In the genomic region with DNA sequence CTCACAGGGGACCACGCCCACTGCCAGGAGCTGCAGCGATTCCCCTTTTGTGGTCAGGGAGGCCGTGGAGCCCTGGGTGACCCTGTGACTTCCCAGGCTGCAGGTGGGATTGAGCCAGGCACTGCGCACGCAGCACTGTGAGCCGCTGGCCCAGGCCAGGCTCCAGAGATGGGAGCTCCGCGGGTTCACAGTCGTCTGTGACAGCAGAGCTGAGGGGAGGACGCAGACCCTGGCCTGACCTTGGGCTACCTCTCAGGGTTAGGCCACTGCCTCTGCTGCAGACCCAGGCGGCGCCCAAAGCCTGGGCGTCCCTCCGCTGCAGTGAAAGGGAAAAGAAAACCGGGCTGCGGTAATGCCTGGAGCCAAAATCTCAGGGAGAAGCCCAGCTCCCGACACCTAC, we compare ENCODE assay signal across 16 cellular contexts.
DNase-seq lines count a peak whose midpoint lies in the region; TF ChIP-seq lines count a peak whose summit lies in the region.
"Had no signal": no experiment of that assay in that cellular context is flagged by ENCODE, and none has a peak within 500 bp of the region (broad histone marks: within the 10 kb centered on the region; RNA-seq: fewer than 3 reads in every experiment).

No MANE protein-coding gene starts in this region.

- no peak overlapping the region for H2BK5ac ChIP-seq in H9 (ENCODE audit: insufficient read length, low read length)

- no peaks in the 10 kb centered on the region for H3K79me1 ChIP-seq in H9 (ENCODE audit: insufficient read depth, low read depth, low read length, poor library complexity, severe bottlenecking)

- H4K8ac ChIP-seq in H9 (replicated peaks; ENCODE audit: insufficient read length, low read depth, low read length): no peak overlapping the region

- H3K9me3 Mint-ChIP-seq in H9: no peaks in the 10 kb centered on the region; a peak in 1 of 5 replicates
- no peaks in the 10 kb centered on the region for H3K9me3 Mint-ChIP-seq in Caco-2 (ENCODE audit: unreplicated experiment)
- H3K9me3 Mint-ChIP-seq: activated B cell treated with CpG ODN at 0.5 μM for 24 hours; CD8-positive, alpha-beta memory T cell; nephron; stimulated activated naive CD8-positive, alpha-beta T cell treated with anti-CD3 and anti-CD28 coated beads, Interleukin-15, Interleukin-2, amounts not matched to agents 100 ng/mL and 50 ng/mL, for 24 hours had no signal

- no peak overlapping the region for H3K56ac ChIP-seq in H9 (ENCODE audit: insufficient read length, low read depth, low read length)

- H3K27ac ChIP-seq in H9 (ENCODE audit: insufficient read length, low read depth, low read length) (no peak overlapping the region), angular gyrus (ENCODE audit: low read depth, low read length) (peak overlapping the region; percentile 91), substantia nigra (ENCODE audit: low read depth, low read length, poor library complexity, severe bottlenecking) (peak overlapping the region; percentile 95)
- H3K27ac ChIP-seq: gastroesophageal sphincter, tibial artery had no signal

- H3K9ac ChIP-seq in H9 (ENCODE audit: extremely low read depth, insufficient read length, low read length): no peak overlapping the region

- no peak overlapping the region for H3K23ac ChIP-seq in H9 (ENCODE audit: insufficient read length, low read depth, low read length)

- no peak overlapping the region for H4K91ac ChIP-seq in H9 (ENCODE audit: insufficient read length, low read depth, low read length)

- H3K4me1 Mint-ChIP-seq in H9: peaks cover 2 to 10% of the 10 kb centered on the region in 2 experiments; a peak in 1 of 4 replicates
- no peaks in the 10 kb centered on the region for H3K4me1 Mint-ChIP-seq in Caco-2 (ENCODE audit: low read depth, unreplicated experiment)
- H3K4me1 Mint-ChIP-seq: B cell; CD8-positive, alpha-beta memory T cell; nephron had no signal

- peaks cover 9% of the 10 kb centered on the region for H3K27me3 Mint-ChIP-seq in H9 (ENCODE audit: low read depth)
- peaks cover 13% of the 10 kb centered on the region for H3K27me3 Mint-ChIP-seq in Caco-2 (ENCODE audit: insufficient read depth, unreplicated experiment)

- no peaks in the 10 kb centered on the region for H3K27me3 ChIP-seq in H9 (ENCODE audit: insufficient read depth, low read length)
- no peaks in the 10 kb centered on the region for H3K27me3 ChIP-seq in Caco-2 (replicated peaks; ENCODE audit: control insufficient read depth, insufficient read depth, low read length)

- no peak overlapping the region for H2BK20ac ChIP-seq in H9 (ENCODE audit: low read depth, low read length, poor library complexity, severe bottlenecking)

- H3K9me3 ChIP-seq in H9 (ENCODE audit: control insufficient read depth, low read depth, low read length): no peaks in the 10 kb centered on the region
- H3K9me3 ChIP-seq in Caco-2: no peaks in the 10 kb centered on the region
- H3K9me3 ChIP-seq: gastroesophageal sphincter, tibial artery had no signal

- H3K14ac ChIP-seq in H9 (ENCODE audit: insufficient read depth, low read length): no peak overlapping the region

- H2AK5ac ChIP-seq in H9 (ENCODE audit: insufficient read length, low read length): no peak overlapping the region

- POLR2A ChIA-PET in Caco-2 (lab: Charles Lee): no interaction called here

- H4K20me1 ChIP-seq in H9 (ENCODE audit: control insufficient read depth, insufficient read depth, insufficient read length): no peaks in the 10 kb centered on the region

- DNase-seq in H9 (peak; percentile 40), islet precursor cell (peak; percentile 48), substantia nigra (lab: John Stamatoyannopoulos, UW) (peak in 12 of 49 donors; percentile 10 to 38 (median 30)), DMS153 treated with DMSO at 0.1 percent for 48 hours (lab: John Stamatoyannopoulos, UW; ENCODE audit: unreplicated experiment) (no peak), cerebellar cortex (ENCODE audit: low spot score) (no peak), NCI-H345 treated with DMSO at 0.1 percent for 48 hours (lab: John Stamatoyannopoulos, UW; ENCODE audit: unreplicated experiment) (no peak), Caco-2 (no peak)

- no peak overlapping the region for H2BK15ac ChIP-seq in H9 (ENCODE audit: low read depth, low read length)

- H3K4me1 ChIP-seq in H9 (ENCODE audit: insufficient read depth, low read length) (no peaks in the 10 kb centered on the region), Caco-2 (no peaks in the 10 kb centered on the region)

- no TSS peak for BruUV-seq in Caco-2 (replicated peaks; lab: Mats Ljungman, UMichigan)

- H2BK12ac ChIP-seq in H9 (ENCODE audit: insufficient read length, low read depth, low read length): no peak overlapping the region

- no peaks in the 10 kb centered on the region for H3K79me2 ChIP-seq in H9 (ENCODE audit: insufficient read depth, low read length)

- H3K27ac Mint-ChIP-seq in H9 (no peak overlapping the region), Caco-2 (ENCODE audit: unreplicated experiment) (no peak overlapping the region)
- H3K27ac Mint-ChIP-seq: activated B cell treated with CpG ODN at 0.5 μM for 24 hours; B cell; CD8-positive, alpha-beta memory T cell; nephron; stimulated activated naive CD8-positive, alpha-beta T cell treated with anti-CD3 and anti-CD28 coated beads, Interleukin-15, Interleukin-2, amounts not matched to agents 100 ng/mL and 50 ng/mL, for 24 hours had no signal

- H3K36me3 ChIP-seq in Caco-2 (ENCODE audit: control insufficient read depth, insufficient read depth, low read length): no peaks in the 10 kb centered on the region
- H3K36me3 ChIP-seq: gastroesophageal sphincter, tibial artery had no signal

- H3K36me3 Mint-ChIP-seq in H9 (ENCODE audit: insufficient read depth in 1 of 3, low read depth in 3 of 3) (no peaks in the 10 kb centered on the region), Caco-2 (ENCODE audit: insufficient read depth, unreplicated experiment) (peaks cover 6% of the 10 kb centered on the region)
- H3K36me3 Mint-ChIP-seq: CD8-positive, alpha-beta memory T cell had no signal

- H3K23me2 ChIP-seq in H9 (ENCODE audit: insufficient read length, low read depth, low read length, poor library complexity, severe bottlenecking): no peaks in the 10 kb centered on the region

- no peak overlapping the region for H3T11ph ChIP-seq in H9 (ENCODE audit: low read length)

- no peak overlapping the region for H2BK120ac ChIP-seq in H9 (ENCODE audit: low read depth, low read length, poor library complexity, severe bottlenecking)

- no peak overlapping the region for H3K4ac ChIP-seq in H9 (ENCODE audit: low read depth, low read length)

- H3K4me3 ChIP-seq in Caco-2 (ENCODE audit: low read depth, low read length): no peak overlapping the region
- H3K4me3 ChIP-seq: gastroesophageal sphincter, smooth muscle cell, tibial artery had no signal

- H3K18ac ChIP-seq in H9 (ENCODE audit: insufficient read length, low read depth, low read length): no peak overlapping the region

- H3K4me3 Mint-ChIP-seq in H9: no peak overlapping the region
- H3K4me3 Mint-ChIP-seq in Caco-2 (ENCODE audit: unreplicated experiment): no peak overlapping the region
- H3K4me3 Mint-ChIP-seq: activated B cell treated with CpG ODN at 0.5 μM for 24 hours; B cell; CD8-positive, alpha-beta memory T cell; nephron; stimulated activated naive CD8-positive, alpha-beta T cell treated with anti-CD3 and anti-CD28 coated beads, Interleukin-15, Interleukin-2, amounts not matched to agents 100 ng/mL and 50 ng/mL, for 24 hours had no signal

- no CpG with 5 or more reads among the region's 17 CpGs for WGBS in H9 (ENCODE audit: extremely low coverage, insufficient read length, low lambda C conversion rate)

- CTCF ChIA-PET in Caco-2 (lab: Charles Lee): interaction anchor here (0.6 kb wide), 2 partner anchors 253 to 422 kb away, joined by 3 read pairs; no protein-coding TSS in a partner anchor

- no peak overlapping the region for H3K4me2 ChIP-seq in H9 (ENCODE audit: insufficient read depth, insufficient read length, low read length)
- H3K4me2 ChIP-seq: smooth muscle cell had no signal

- TF ChIP-seq CTCF in H9 (conservative IDR thresholded peaks at IDR 0.05) (no peak), Caco-2 (IDR thresholded peaks at IDR 0.05; ENCODE audit: insufficient read depth in 1 of 2, low read depth in 1 of 2, low read length in 1 of 2, severe bottlenecking in 1 of 2, unreplicated experiment in 1 of 2) (no peak)

- no peak overlapping the region for H2AFZ ChIP-seq in H9 (ENCODE audit: low read length)

- H4K5ac ChIP-seq in H9 (ENCODE audit: insufficient read length, low read depth, low read length): no peak overlapping the region

- intact Hi-C loops in Caco-2 (cut with micrococcal nuclease; ENCODE audit: unreplicated experiment): loop anchor here (1.0 to 2.0 kb wide), 3 partner anchors 136 to 515 kb away; no protein-coding TSS in a partner anchor

Comparison
In these comparisons a context has a peak if more than half of its experiments do, and no peak if none do; other contexts are left out.
1. DNase-seq: peak in H9 (single experiment) and islet precursor cell (single experiment); none in DMS153 treated with DMSO at 0.1 percent for 48 hours (single experiment), cerebellar cortex (single experiment), NCI-H345 treated with DMSO at 0.1 percent for 48 hours (single experiment) and Caco-2 (0 of 2).